Comparison of ENCODE assay signal across 1 cellular context in genomic region chr1:10553124-10553523, GRCh38.
TF ChIP-seq lines count a peak whose summit lies in the region.

No MANE protein-coding gene starts in this region.

TF ChIP-seq in GM23338, 12 proteins besides CTCF, POLR2A, EP300 and RAD21 (continued from another document):
- TF ChIP-seq REST (IDR thresholded peaks at IDR 0.05; ENCODE audit: unreplicated experiment) (no peak), POLR2AphosphoS5 (IDR thresholded peaks at IDR 0.05; ENCODE audit: low read depth) (no peak), ZNF462 (CRISPR knock-in tag; IDR thresholded peaks at IDR 0.05) (no peak), ZNF114 (CRISPR knock-in tag; IDR thresholded peaks at IDR 0.05) (no peak), ZNF331 (CRISPR knock-in tag; IDR thresholded peaks at IDR 0.05; ENCODE audit: low read depth) (no peak), EZH2 (IDR thresholded peaks at IDR 0.05; ENCODE audit: low read depth, unreplicated experiment) (no peak), JUNB (IDR thresholded peaks at IDR 0.05; ENCODE audit: unreplicated experiment) (no peak)
